ENCODE assay signal across 29 cellular contexts in the genomic region with DNA sequence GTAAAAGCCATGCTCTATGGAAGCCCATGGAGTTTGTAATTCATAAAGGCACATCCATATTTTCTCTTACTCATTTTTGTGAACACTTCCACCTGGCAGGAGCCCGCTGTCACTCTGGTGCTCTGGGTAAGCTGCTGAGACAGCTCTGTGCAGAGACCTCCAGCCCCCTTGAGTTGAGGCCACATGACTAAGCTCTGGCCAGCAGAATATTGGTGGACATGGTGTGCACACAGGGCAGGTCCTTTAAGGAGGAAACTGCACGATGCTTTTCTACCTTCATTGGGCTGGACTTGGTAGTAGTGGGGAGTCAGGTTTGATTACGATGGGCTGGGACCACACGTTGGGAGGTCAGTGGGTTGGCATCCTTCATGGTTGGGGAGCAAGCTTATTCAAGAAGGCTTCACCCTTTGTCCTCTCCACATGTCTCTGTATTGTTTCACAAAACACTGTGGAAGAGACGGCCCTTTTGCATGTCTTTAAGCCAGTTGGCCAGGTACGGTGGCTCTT.
"Had no signal": no experiment of that assay in that cellular context is flagged by ENCODE, and none has a peak within 500 bp of the region (broad histone marks: within the 10 kb centered on the region; RNA-seq: fewer than 3 reads in every experiment).

No MANE protein-coding gene starts in this region.

- H3K27me3 Mint-ChIP-seq: naive B cell; natural killer cell treated with Interleukin-12 subunit alpha and Interleukin-12 subunit beta and Interleukin-15 and Interleukin-18, amount 100 ng/mL, for 72 hours had no signal

- FAIRE-seq: colon, kidney had no signal

- H2AFZ ChIP-seq: neural progenitor cell had no signal

- H3K9me3 Mint-ChIP-seq: natural killer cell treated with Interleukin-12 subunit alpha and Interleukin-12 subunit beta and Interleukin-15 and Interleukin-18, amount 100 ng/mL, for 72 hours had no signal

- H3K9me3 ChIP-seq: gastrocnemius medialis, left lung, mucosa of descending colon, prostate gland, right atrium auricular region, sigmoid colon, testis, upper lobe of left lung, vagina had no signal

- ATAC-seq: esophagus mucosa; gastrocnemius medialis; left lung; mucosa of descending colon; natural killer cell treated with Interleukin-12 subunit alpha and Interleukin-12 subunit beta and Interleukin-15 and Interleukin-18, amount 100 ng/mL, for 72 hours; stimulated activated effector memory CD8-positive, alpha-beta T cell treated with anti-CD3 and anti-CD28 coated beads, Interleukin-12 subunit alpha, Interleukin-12 subunit beta, amount 100 ng/mL, for 72 hours; stimulated activated naive CD8-positive, alpha-beta T cell treated with anti-CD3 and anti-CD28 coated beads, Interleukin-15, Interleukin-2, amounts not matched to agents 100 U/mL and 50 U/mL, for 24 hours had no signal

- DNase-seq: dorsolateral prefrontal cortex; effector CD4-positive, alpha-beta T cell; endodermal cell; foreskin fibroblast; gastrocnemius medialis; head of caudate nucleus; kidney; left lung; mesenchymal stem cell; mucosa of descending colon; naive B cell; sigmoid colon; stimulated activated CD4-positive, alpha-beta T cell treated with anti-CD3 and anti-CD28 coated beads, Interleukin-2, amount 100 ng/mL, for 24 hours; stimulated activated CD4-positive, alpha-beta T cell treated with anti-CD3 and anti-CD28 coated beads, Interleukin-4, amount 100 ng/mL, for 24 hours; stimulated activated naive CD8-positive, alpha-beta T cell treated with anti-CD3 and anti-CD28 coated beads, Interleukin-15, Interleukin-2, amounts not matched to agents 100 U/mL and 50 U/mL, for 24 hours; substantia nigra; testis; upper lobe of left lung had no signal

- H3K9ac ChIP-seq: neural progenitor cell had no signal

- H3K4me3 ChIP-seq: dorsolateral prefrontal cortex, gastrocnemius medialis, left lung, mucosa of descending colon, neural progenitor cell, prostate gland, right atrium auricular region, sigmoid colon, testis, tibial nerve, upper lobe of left lung, vagina had no signal

- H3K4me1 ChIP-seq: gastrocnemius medialis, left lung, neural progenitor cell, prostate gland, right atrium auricular region, sigmoid colon, testis, tibial nerve, upper lobe of left lung, vagina had no signal

- H3K27ac Mint-ChIP-seq: mesothelial cell of epicardium; natural killer cell treated with Interleukin-12 subunit alpha and Interleukin-12 subunit beta and Interleukin-15 and Interleukin-18, amount 100 ng/mL, for 72 hours; neural progenitor cell; stimulated activated effector memory CD8-positive, alpha-beta T cell treated with anti-CD3 and anti-CD28 coated beads, Interleukin-12 subunit alpha, Interleukin-12 subunit beta, amount 100 ng/mL, for 72 hours had no signal

- H3K4me3 Mint-ChIP-seq: endodermal cell; mesothelial cell of epicardium; natural killer cell treated with Interleukin-12 subunit alpha and Interleukin-12 subunit beta and Interleukin-15 and Interleukin-18, amount 100 ng/mL, for 72 hours; neural progenitor cell; stimulated activated effector memory CD8-positive, alpha-beta T cell treated with anti-CD3 and anti-CD28 coated beads, Interleukin-12 subunit alpha, Interleukin-12 subunit beta, amount 100 ng/mL, for 72 hours had no signal

- H3K27ac ChIP-seq: dorsolateral prefrontal cortex, epithelial cell of prostate, gastrocnemius medialis, left lung, neural progenitor cell, right atrium auricular region, sigmoid colon, testis, tibial nerve, upper lobe of left lung, vagina had no signal

- H3K27me3 ChIP-seq: dorsolateral prefrontal cortex, gastrocnemius medialis, left lung, neural progenitor cell, right atrium auricular region, sigmoid colon, testis, tibial nerve, upper lobe of left lung, vagina had no signal

- H3K4me1 Mint-ChIP-seq: mesothelial cell of epicardium, neural progenitor cell had no signal

- H3K4me2 ChIP-seq: neural progenitor cell had no signal
